20 cellular contexts compared by ENCODE assay signal in genomic region chr1:172833956-172834355, GRCh38.
DNase-seq lines count a peak whose midpoint lies in the region; ATAC-seq, FAIRE-seq and TF ChIP-seq lines count a peak whose summit lies in the region.
"Had no signal": no experiment of that assay in that cellular context is flagged by ENCODE, and none has a peak within 500 bp of the region (broad histone marks: within the 10 kb centered on the region; RNA-seq: fewer than 3 reads in every experiment).

No MANE protein-coding gene starts in this region.

- H3K27me3 Mint-ChIP-seq in astrocyte (ENCODE audit: low read depth, unreplicated experiment): no peaks in the 10 kb centered on the region
- H3K27me3 Mint-ChIP-seq: CD4-positive, alpha-beta memory T cell had no signal

- H3K4me1 Mint-ChIP-seq in astrocyte (ENCODE audit: low read depth, unreplicated experiment): peaks cover 2% of the 10 kb centered on the region

- no peaks in the 10 kb centered on the region for H3K9me3 ChIP-seq in astrocyte (ENCODE audit: insufficient read depth, low read depth, low read length)
- H3K9me3 ChIP-seq: BE2C had no signal

- H3K27ac ChIP-seq in astrocyte (ENCODE audit: low read depth, low read length): no peak overlapping the region
- H3K27ac ChIP-seq: C4-2B had no signal

- H3K36me3 ChIP-seq in astrocyte (ENCODE audit: insufficient read depth, low read length): no peaks in the 10 kb centered on the region
- H3K36me3 ChIP-seq: BE2C had no signal

- no peaks in the 10 kb centered on the region for H3K9me3 Mint-ChIP-seq in astrocyte (ENCODE audit: unreplicated experiment)
- H3K9me3 Mint-ChIP-seq: H9 had no signal

- DNase-seq in AG08395 (ENCODE audit: low spot score) (peak; percentile 11), EH (ENCODE audit: low read depth) (peak; percentile 25), astrocyte (ENCODE audit: low read depth) (no peak), fibroblast of the aortic adventitia (ENCODE audit: low read depth) (peak; percentile 21), SIG-M5 treated with dmso at 0.1 percent for 504 hours (lab: John Stamatoyannopoulos, UW; ENCODE audit: unreplicated experiment) (no peak), SIG-M5 (lab: John Stamatoyannopoulos, UW) (no peak)
- DNase-seq: ACHN; BE2C; CD4-positive, alpha-beta memory T cell; DMS153; DMS79 treated with DMSO at 0.1 percent for 48 hours; GDM1; GOT3; H9 had no signal

- no peaks in the 10 kb centered on the region for H3K79me2 ChIP-seq in astrocyte (ENCODE audit: insufficient read depth, low read length)

- FAIRE-seq in astrocyte (lab: Jason Lieb, UNC): peak; percentile 39
- FAIRE-seq: GM12892, GM19239, HepG2, HTR-8/SVneo had no signal

- H4K20me1 ChIP-seq in astrocyte (ENCODE audit: insufficient read depth, low read length): no peaks in the 10 kb centered on the region

- no peak overlapping the region for H3K4me3 ChIP-seq in astrocyte (ENCODE audit: insufficient read depth, low read depth, low read length)
- H3K4me3 ChIP-seq in fibroblast of the aortic adventitia (ENCODE audit: low read depth, low read length): no peak overlapping the region

- no peak overlapping the region for H2AFZ ChIP-seq in astrocyte (ENCODE audit: low read depth, low read length)

- H3K27ac Mint-ChIP-seq in astrocyte (ENCODE audit: unreplicated experiment): no peak overlapping the region
- H3K27ac Mint-ChIP-seq: CD4-positive, alpha-beta memory T cell had no signal

- no peak for ATAC-seq in GM18520 (IDR thresholded peaks at IDR 0.05; ENCODE audit: unreplicated experiment)
- ATAC-seq: HepG2 had no signal

- H3K4me1 ChIP-seq in astrocyte (ENCODE audit: insufficient read depth, low read length): no peaks in the 10 kb centered on the region
- H3K4me1 ChIP-seq: BE2C had no signal

- no peak overlapping the region for H3K9ac ChIP-seq in astrocyte (ENCODE audit: low read length)

- no peak overlapping the region for H3K4me2 ChIP-seq in astrocyte (ENCODE audit: low read length)

- no peaks in the 10 kb centered on the region for H3K27me3 ChIP-seq in astrocyte (ENCODE audit: insufficient read depth, low read length)
- H3K27me3 ChIP-seq: BE2C had no signal

- no peak for TF ChIP-seq CTCF in astrocyte (IDR thresholded peaks at IDR 0.05; ENCODE audit: insufficient read depth, low read depth, low read length)
- TF ChIP-seq CTCF in fibroblast of the aortic adventitia (IDR thresholded peaks at IDR 0.05; ENCODE audit: insufficient read depth, low read length): no peak

- no peak overlapping the region for H3K4me3 Mint-ChIP-seq in astrocyte (ENCODE audit: unreplicated experiment)
- H3K4me3 Mint-ChIP-seq: CD4-positive, alpha-beta memory T cell; H9 had no signal

- H3K36me3 Mint-ChIP-seq in astrocyte (ENCODE audit: low read depth, unreplicated experiment): no peaks in the 10 kb centered on the region
- H3K36me3 Mint-ChIP-seq: CD4-positive, alpha-beta memory T cell had no signal

Comparison
In these comparisons a context has a peak if more than half of its experiments do, and no peak if none do; other contexts are left out.
1. DNase-seq: peak in AG08395 (single experiment), EH (single experiment) and fibroblast of the aortic adventitia (single experiment); none in astrocyte (single experiment), SIG-M5 treated with dmso at 0.1 percent for 504 hours (single experiment) and SIG-M5 (single experiment).